ENCODE assay signal across 8 cellular contexts in the genomic region with DNA sequence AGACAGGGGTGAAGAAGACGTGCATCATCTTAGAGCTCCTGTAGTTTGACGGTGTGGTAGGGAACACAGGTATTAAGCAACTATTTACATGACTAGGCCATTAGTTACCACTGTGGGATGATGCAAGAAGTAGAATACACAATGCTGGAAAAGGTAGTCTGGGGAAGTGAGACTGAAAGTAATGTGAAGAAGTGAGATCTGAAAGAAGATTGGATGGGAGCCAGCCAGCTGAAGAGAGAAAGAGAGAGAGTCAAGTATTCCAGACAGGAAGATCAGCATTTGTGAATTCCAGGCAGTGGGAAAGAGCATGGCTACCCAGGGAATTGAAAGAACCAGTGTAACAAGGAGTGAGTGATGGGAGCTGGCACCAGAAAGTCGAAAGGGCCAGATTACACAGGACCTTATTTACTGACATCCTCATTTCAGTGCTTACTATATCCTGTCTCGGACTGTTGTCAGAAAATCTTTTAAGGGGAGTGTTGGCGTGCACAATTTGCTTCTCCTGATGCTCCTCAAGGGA. TPM values are rescaled to one million over a fixed set of nuclear protein-coding genes. Genes with fewer than 3 reads are reported as not detected.
DNase-seq lines count a peak whose midpoint lies in the region; ATAC-seq and TF ChIP-seq lines count a peak whose summit lies in the region.

No MANE protein-coding gene starts in this region.

- CTCF ChIA-PET in CD4-positive, alpha-beta memory T cell (lab: Charles Lee; ENCODE audit: partially characterized antibody) = interaction anchor here (2.3 to 11.8 kb wide), 9 partner anchors 11 to 75 kb away, joined by 7 to 481 read pairs (median 38); a partner anchor contains a TSS

- H3K27ac ChIP-seq in HUES48 (ENCODE audit: low read depth, low read length) (peak overlapping the region; percentile 57), neutrophil (peak overlapping the region; percentile 98)
- no peak overlapping the region for H3K27ac ChIP-seq in CD4-positive, alpha-beta memory T cell (ENCODE audit: low read depth, low read length)

- H3K9me3 ChIP-seq in HUES48 (ENCODE audit: control insufficient read depth, insufficient read depth, low read length) (no peaks in the 10 kb centered on the region), neutrophil (no peaks in the 10 kb centered on the region)
- no peaks in the 10 kb centered on the region for H3K9me3 ChIP-seq in CD4-positive, alpha-beta memory T cell (ENCODE audit: control insufficient read depth in 1 of 2, low read length in 2 of 2)

- peaks cover 19 to 31% (median 26%) of the 10 kb centered on the region in 4 donors for H3K4me1 Mint-ChIP-seq in CD4-positive, alpha-beta memory T cell

- peak; percentile 48 for DNase-seq in Caki2 (ENCODE audit: low read depth)
- DNase-seq in cardiac fibroblast (ENCODE audit: low read depth in 2 of 2) = peak; percentile 79 to 92
- no peak for DNase-seq in CD4-positive, alpha-beta memory T cell
- no peak for DNase-seq in DMS 273 (lab: John Stamatoyannopoulos, UW; ENCODE audit: unreplicated experiment)
- DNase-seq in NCI-H2081 treated with DMSO at 0.1 percent for 48 hours (lab: John Stamatoyannopoulos, UW) = no peak

- intact Hi-C loops in CD4-positive, alpha-beta memory T cell (cut with micrococcal nuclease) = loop anchor here (1.0 to 2.0 kb wide), 3 partner anchors 21 to 58 kb away; no protein-coding TSS in a partner anchor

- no peaks in the 10 kb centered on the region for H3K36me3 Mint-ChIP-seq in CD4-positive, alpha-beta memory T cell

- no peaks in the 10 kb centered on the region for H3K36me3 ChIP-seq in HUES48 (ENCODE audit: control insufficient read depth, insufficient read depth, low read length)
- no peaks in the 10 kb centered on the region for H3K36me3 ChIP-seq in neutrophil
- no peaks in the 10 kb centered on the region for H3K36me3 ChIP-seq in CD4-positive, alpha-beta memory T cell (ENCODE audit: insufficient read depth, low read length)

- H3K4me3 ChIP-seq in HUES48 (ENCODE audit: low read depth, low read length) = peak overlapping the region; percentile 21; the same call in 1 of the 2 replicates
- H3K4me3 ChIP-seq in cardiac fibroblast (replicated peaks in 1 of 2; ENCODE audit: low read depth in 2 of 2, low read length in 2 of 2) = no peak overlapping the region
- H3K4me3 ChIP-seq in neutrophil (ENCODE audit: low read depth in 1 of 2, low read length in 1 of 2) = peak overlapping the region; percentile 57 to 61
- H3K4me3 ChIP-seq in CD4-positive, alpha-beta memory T cell (ENCODE audit: low read length in 2 of 2) = no peak overlapping the region

- peaks cover 11% of the 10 kb centered on the region for H3K27me3 ChIP-seq in HUES48 (ENCODE audit: control insufficient read depth, insufficient read depth, low read length)
- H3K27me3 ChIP-seq in neutrophil = no peaks in the 10 kb centered on the region
- no peaks in the 10 kb centered on the region for H3K27me3 ChIP-seq in CD4-positive, alpha-beta memory T cell (ENCODE audit: insufficient read depth, low read length)

- H3K4me3 Mint-ChIP-seq in CD4-positive, alpha-beta memory T cell = no peak overlapping the region

- POLR2A ChIA-PET in CD4-positive, alpha-beta memory T cell (lab: Charles Lee; ENCODE audit: partially characterized antibody) = interaction anchor here (5.1 to 6.1 kb wide), 2 partner anchors 12 to 43 kb away, joined by 43 to 74 read pairs; a partner anchor contains a TSS

- H3K27ac Mint-ChIP-seq in CD4-positive, alpha-beta memory T cell = no peak overlapping the region

- H3K9ac ChIP-seq in HUES48 (ENCODE audit: low read depth, low read length) = peak overlapping the region; percentile 46; the same call in 1 of the 2 replicates

- H3K4me1 ChIP-seq in HUES48 (ENCODE audit: control insufficient read depth, insufficient read depth, low read length) = peaks cover 20% of the 10 kb centered on the region
- H3K4me1 ChIP-seq in neutrophil (ENCODE audit: control insufficient read depth in 1 of 2, insufficient read depth in 1 of 2, low read depth in 1 of 2, low read length in 1 of 2) = peaks cover 90 to 95% of the 10 kb centered on the region in 2 experiments
- peaks cover 41% of the 10 kb centered on the region for H3K4me1 ChIP-seq in CD4-positive, alpha-beta memory T cell (ENCODE audit: insufficient read depth, low read length)

- in situ Hi-C loops in Caki2 (cut with HindIII; ENCODE audit: low pct_unique_long_range_greater_than_20kb, low sequenced_read_pairs) = no loop called here

- H3K9me3 Mint-ChIP-seq in CD4-positive, alpha-beta memory T cell = peaks cover 0 to 2% (median 0%) of the 10 kb centered on the region in 8 donors

- peak; percentile 64 for ATAC-seq in GM21576 (IDR thresholded peaks at IDR 0.05; ENCODE audit: unreplicated experiment)

- TF ChIP-seq CTCF in cardiac fibroblast (IDR thresholded peaks at IDR 0.05; ENCODE audit: low read depth, low read length) (no peak), neutrophil (IDR thresholded peaks at IDR 0.05) (peak; percentile 43)

- H3K27me3 Mint-ChIP-seq in CD4-positive, alpha-beta memory T cell = no peaks in the 10 kb centered on the region

RNA-seq across cellular contexts. Expression of a gene that starts 4.0 kb away (rescaled TPM):
- total RNA-seq in Caki2 (2014; rRNA removed; shearing (Covaris generic); ENCODE audit: low replicate concordance) = 0.07 TPM in 1 of 2 replicates, not detected in the other
- not detected for total RNA-seq in CD4-positive, alpha-beta memory T cell
- not detected for polyA plus RNA-seq in CD4-positive, alpha-beta memory T cell

RNA-seq across cellular contexts. Expression of a gene that starts 11.4 kb away (rescaled TPM):
- 16.6 and 18.3 TPM in 2 replicates for total RNA-seq in Caki2 (2014; rRNA removed; shearing (Covaris generic); ENCODE audit: low replicate concordance)
- total RNA-seq in CD4-positive, alpha-beta memory T cell = 10 to 100 TPM; 15.6 to 15.7 TPM
- 10 to 100 TPM; 10.3 to 12.8 TPM for polyA plus RNA-seq in CD4-positive, alpha-beta memory T cell

Comparison
In these comparisons a context has a peak if more than half of its experiments do, and no peak if none do; other contexts are left out.
1. DNase-seq: peak in Caki2 (single experiment) and cardiac fibroblast (2 of 2); none in CD4-positive, alpha-beta memory T cell (0 of 5), DMS 273 (single experiment) and NCI-H2081 treated with DMSO at 0.1 percent for 48 hours (single experiment).
2. H3K4me3 ChIP-seq: peak in HUES48 (single experiment) and neutrophil (2 of 2); none in cardiac fibroblast (0 of 2) and CD4-positive, alpha-beta memory T cell (0 of 2).